ENCODE assay signal across 15 cellular contexts in genomic region chr14:56855891-56856461, GRCh38. TPM values are rescaled to one million over a fixed set of nuclear protein-coding genes. Genes with fewer than 3 reads are reported as not detected.
A peak's percentile ranks its signal among the peaks of the same experiment; 100 is the strongest.
DNase-seq lines count a peak whose midpoint lies in the region; ATAC-seq, FAIRE-seq and TF ChIP-seq lines count a peak whose summit lies in the region.
"Had no signal": no experiment of that assay in that cellular context is flagged by ENCODE, and none has a peak within 500 bp of the region (broad histone marks: within the 10 kb centered on the region; RNA-seq: fewer than 3 reads in every experiment).

No MANE protein-coding gene starts in this region.

- no peak for TF ChIP-seq EP300 in K562 (IDR thresholded peaks at IDR 0.05; ENCODE audit: low read length)

- DNase-seq in ELF-1 (ENCODE audit: low read depth, low spot score) = peak; percentile 93
- peak; percentile 37 for DNase-seq in NCI-H2081 treated with DMSO at 0.1 percent for 48 hours (lab: John Stamatoyannopoulos, UW)
- peak in 1 of 4 experiments; percentile 7 for DNase-seq in K562 (ENCODE audit: extremely low read depth in 1 of 4, low spot score in 3 of 4)
- no peak for DNase-seq in mesothelial cell of epicardium (ENCODE audit: low spot score in 2 of 2, unreplicated experiment in 2 of 2)
- DNase-seq in activated CD4-positive, alpha-beta T cell treated with anti-CD3 and anti-CD28 coated beads, Interleukin-2, amount 50 U/mL, for 48 hours = no peak
- no peak for DNase-seq in activated T-helper 1 cell treated with anti-CD3 and anti-CD28 coated beads, Interleukin-12 subunit alpha, Interleukin-12 subunit beta, Interleukin-2, Interleukin-4 antibody, amounts not matched to agents 30 ng/mL and 10 ng/mL and 1 ng/mL, durations not matched to agents 14 hours and 24 hours and 36 hours (ENCODE audit: low spot score)
- no peak for DNase-seq in MG63
- DNase-seq: activated CD8-positive, alpha-beta T cell treated with anti-CD3 and anti-CD28 coated beads for 36 hours; AML-193; kidney glomerular epithelial cell; NCI-H187 treated with DMSO at 0.1 percent for 48 hours had no signal

- H3K4me3 ChIP-seq in K562 = no peak overlapping the region
- H3K4me3 ChIP-seq in MG63 = no peak overlapping the region
- H3K4me3 ChIP-seq: upper lobe of left lung had no signal

- no peaks in the 10 kb centered on the region for H3K79me2 ChIP-seq in K562 (ENCODE audit: control insufficient read depth, insufficient read depth, low read length)
- H3K79me2 ChIP-seq: parathyroid adenoma had no signal

- TF ChIP-seq RAD21 in K562 (CRISPR knock-in tag; conservative IDR thresholded peaks at IDR 0.05 in 1 of 2, IDR thresholded peaks at IDR 0.05 in 1 of 2) = no peak

- H2AFZ ChIP-seq in K562 (ENCODE audit: low read depth, low read length) = no peak overlapping the region
- H2AFZ ChIP-seq: parathyroid adenoma had no signal

- H3K27me3 ChIP-seq in K562 (ENCODE audit: control insufficient read depth in 2 of 2, insufficient read depth in 2 of 2, low read length in 2 of 2) (peaks cover 0 to 5% of the 10 kb centered on the region in 2 experiments; a peak in 1 of 5 replicates), MG63 (no peaks in the 10 kb centered on the region)
- H3K27me3 ChIP-seq: upper lobe of left lung had no signal

- no peaks in the 10 kb centered on the region for H4K20me1 ChIP-seq in K562 (replicated peaks; ENCODE audit: control insufficient read depth, insufficient read depth, low read length)

- CTCF ChIA-PET in K562 (lab: Yijun Ruan, JAX; ENCODE audit: low intra/inter-chr PET ratio) = no interaction called here

- peaks cover 8% of the 10 kb centered on the region for H3K4me1 Mint-ChIP-seq in mesothelial cell of epicardium
- H3K4me1 Mint-ChIP-seq in activated T-helper 1 cell treated with anti-CD3 and anti-CD28 coated beads, Interleukin-12 subunit alpha, Interleukin-12 subunit beta, Interleukin-2, Interleukin-4 antibody, amounts not matched to agents 30 ng/mL and 10 ng/mL and 1 ng/mL, durations not matched to agents 14 hours and 24 hours and 36 hours (ENCODE audit: low read depth) = no peaks in the 10 kb centered on the region

- no peak for TF ChIP-seq POLR2A in K562 (conservative IDR thresholded peaks at IDR 0.05)

- H3K4me2 ChIP-seq in K562 (ENCODE audit: insufficient read depth, low read length) = no peak overlapping the region

- no peak for TF ChIP-seq CTCF in K562 (IDR thresholded peaks at IDR 0.05 in 2 of 3, conservative IDR thresholded peaks at IDR 0.05 in 1 of 3; ENCODE audit: insufficient read depth in 2 of 3, low read depth in 1 of 3, low read length in 3 of 3)
- TF ChIP-seq CTCF in mesothelial cell of epicardium (IDR thresholded peaks at IDR 0.05; ENCODE audit: unreplicated experiment) = no peak

- no peak for FAIRE-seq in K562 (lab: Jason Lieb, UNC)

- H3K36me3 ChIP-seq in K562 (ENCODE audit: control insufficient read depth, insufficient read depth, low read length) (no peaks in the 10 kb centered on the region), MG63 (no peaks in the 10 kb centered on the region)
- H3K36me3 ChIP-seq: upper lobe of left lung had no signal

- no peak overlapping the region for H3K27ac ChIP-seq in K562 (ENCODE audit: extremely low read depth, low read depth, low read length)
- H3K27ac ChIP-seq: parathyroid adenoma, upper lobe of left lung had no signal

- H3K36me3 Mint-ChIP-seq in mesothelial cell of epicardium = no peaks in the 10 kb centered on the region
- H3K36me3 Mint-ChIP-seq in activated T-helper 1 cell treated with anti-CD3 and anti-CD28 coated beads, Interleukin-12 subunit alpha, Interleukin-12 subunit beta, Interleukin-2, Interleukin-4 antibody, amounts not matched to agents 30 ng/mL and 10 ng/mL and 1 ng/mL, durations not matched to agents 14 hours and 24 hours and 36 hours (ENCODE audit: low read depth) = no peaks in the 10 kb centered on the region

- H3K9me1 ChIP-seq in K562 (ENCODE audit: control insufficient read depth, insufficient read depth, low read length) = no peaks in the 10 kb centered on the region

- no peaks in the 10 kb centered on the region for H3K9me3 Mint-ChIP-seq in mesothelial cell of epicardium
- H3K9me3 Mint-ChIP-seq in activated T-helper 1 cell treated with anti-CD3 and anti-CD28 coated beads, Interleukin-12 subunit alpha, Interleukin-12 subunit beta, Interleukin-2, Interleukin-4 antibody, amounts not matched to agents 30 ng/mL and 10 ng/mL and 1 ng/mL, durations not matched to agents 14 hours and 24 hours and 36 hours = no peaks in the 10 kb centered on the region
- H3K9me3 Mint-ChIP-seq: activated CD8-positive, alpha-beta T cell treated with anti-CD3 and anti-CD28 coated beads for 36 hours had no signal

- 0% methylated on average over 6 of the region's 9 CpGs for WGBS in K562 (ENCODE audit: insufficient coverage, low coverage, missing lambda C conversion rate)

- POLR2A ChIA-PET in K562 (lab: Yijun Ruan, JAX) = no interaction called here

- BruUV-seq in K562 (replicated peaks; lab: Mats Ljungman, UMichigan) = no TSS peak

- ATAC-seq in K562 (peak; percentile 31; the same call in 2 of the 3 replicates), HG02840 (IDR thresholded peaks at IDR 0.05; ENCODE audit: low FRiP score, unreplicated experiment) (no peak)
- ATAC-seq: activated CD8-positive, alpha-beta T cell treated with anti-CD3 and anti-CD28 coated beads for 36 hours had no signal

- in situ Hi-C loops in K562 (cut with MboI) = no loop called here

- no peaks in the 10 kb centered on the region for H3K4me1 ChIP-seq in K562 (replicated peaks in 1 of 2; ENCODE audit: control insufficient read depth in 2 of 2, insufficient read depth in 2 of 2, low read length in 2 of 2)
- H3K4me1 ChIP-seq: parathyroid adenoma, upper lobe of left lung had no signal

- intact Hi-C loops in K562 (cut with micrococcal nuclease) = no loop called here
- intact Hi-C loops in activated T-helper 1 cell treated with anti-CD3 and anti-CD28 coated beads, Interleukin-12 subunit alpha, Interleukin-12 subunit beta, Interleukin-2, Interleukin-4 antibody, amounts not matched to agents 30 ng/mL and 10 ng/mL and 1 ng/mL, durations not matched to agents 14 hours and 24 hours and 36 hours (cut with micrococcal nuclease) = no loop called here

- peak overlapping the region; percentile 16 for H3K4me3 Mint-ChIP-seq in mesothelial cell of epicardium
- H3K4me3 Mint-ChIP-seq in activated T-helper 1 cell treated with anti-CD3 and anti-CD28 coated beads, Interleukin-12 subunit alpha, Interleukin-12 subunit beta, Interleukin-2, Interleukin-4 antibody, amounts not matched to agents 30 ng/mL and 10 ng/mL and 1 ng/mL, durations not matched to agents 14 hours and 24 hours and 36 hours = no peak overlapping the region
- H3K4me3 Mint-ChIP-seq: activated CD8-positive, alpha-beta T cell treated with anti-CD3 and anti-CD28 coated beads for 36 hours had no signal

- peaks cover 54% of the 10 kb centered on the region for H3K27me3 Mint-ChIP-seq in mesothelial cell of epicardium (ENCODE audit: low read depth)
- H3K27me3 Mint-ChIP-seq in activated T-helper 1 cell treated with anti-CD3 and anti-CD28 coated beads, Interleukin-12 subunit alpha, Interleukin-12 subunit beta, Interleukin-2, Interleukin-4 antibody, amounts not matched to agents 30 ng/mL and 10 ng/mL and 1 ng/mL, durations not matched to agents 14 hours and 24 hours and 36 hours (ENCODE audit: insufficient read depth) = peaks cover 16% of the 10 kb centered on the region

- no peak overlapping the region for H3K9ac ChIP-seq in K562 (ENCODE audit: insufficient read depth in 1 of 2, low read depth in 2 of 2, low read length in 2 of 2)
- H3K9ac ChIP-seq: parathyroid adenoma had no signal

- H3K9me3 ChIP-seq in K562 (replicated peaks; ENCODE audit: control insufficient read depth, insufficient read depth, low read depth, low read length) = no peaks in the 10 kb centered on the region
- H3K9me3 ChIP-seq in MG63 = no peaks in the 10 kb centered on the region
- H3K9me3 ChIP-seq: upper lobe of left lung had no signal

- H3K27ac Mint-ChIP-seq in mesothelial cell of epicardium = no peak overlapping the region
- H3K27ac Mint-ChIP-seq in activated T-helper 1 cell treated with anti-CD3 and anti-CD28 coated beads, Interleukin-12 subunit alpha, Interleukin-12 subunit beta, Interleukin-2, Interleukin-4 antibody, amounts not matched to agents 30 ng/mL and 10 ng/mL and 1 ng/mL, durations not matched to agents 14 hours and 24 hours and 36 hours = no peak overlapping the region
- H3K27ac Mint-ChIP-seq: activated CD8-positive, alpha-beta T cell treated with anti-CD3 and anti-CD28 coated beads for 36 hours had no signal

RNA-seq across cellular contexts. Expression of gene OTX2, which starts 45.7 kb away (rescaled TPM):
- not detected in 2 replicates for total RNA-seq in K562 (2011; cell fraction: chromatin; rRNA removed; ENCODE audit: low replicate concordance)
- not detected in 2 replicates for total RNA-seq in K562 (2011; cell fraction: nucleolus; rRNA removed)
- not detected in 2 replicates for total RNA-seq in K562 (2011; cell fraction: nucleoplasm; rRNA removed)
- total RNA-seq in K562 (2014; rRNA removed) (not detected in 2 replicates), K562 (2014; rRNA removed; fragmentation: Illumina TruSeq; extraction: Trizol) (not detected in 2 replicates), K562 (2015; rRNA removed; fragmentation: Illumina TruSeq; extraction: Trizol) (not detected in 2 replicates), K562 (2021) (not detected in 2 replicates), mesothelial cell of epicardium (0.27 TPM in 1 of 3 replicates, not detected in the others)
- polyA plus RNA-seq in K562 (2011; rRNA removed) (not detected in 2 replicates), K562 (2014; fragmentation: Illumina TruSeq; extraction: Trizol) (not detected in 2 replicates), K562 (2014; fragmentation: Nextera tagmentation; extraction: Ambion mirVana) (not detected), K562 (2014; rRNA removed) (not detected in 2 replicates)
- polyA plus RNA-seq in K562 (2011; cell fraction: cytosol; rRNA removed) = not detected in 2 replicates
- not detected in 2 replicates for polyA plus RNA-seq in K562 (2011; cell fraction: nucleus; rRNA removed)
- not detected in 2 replicates for polyA plus RNA-seq in K562 (2012)
- not detected in 2 replicates for polyA minus RNA-seq in K562 (2011; rRNA and poly(A)+ RNA removed)
- polyA minus RNA-seq in K562 (2011; cell fraction: cytosol; rRNA and poly(A)+ RNA removed) = not detected in 2 replicates
- not detected in 2 replicates for polyA minus RNA-seq in K562 (2011; cell fraction: nucleus; rRNA and poly(A)+ RNA removed)
- total RNA-seq in activated T-helper 1 cell treated with anti-CD3 and anti-CD28 coated beads, Interleukin-12 subunit alpha, Interleukin-12 subunit beta, Interleukin-2, Interleukin-4 antibody, amounts not matched to agents 30 ng/mL and 10 ng/mL and 1 ng/mL, durations not matched to agents 14 hours and 24 hours and 36 hours = not detected in 2 replicates
- total RNA-seq in MG63 (2014; rRNA removed; shearing (Covaris generic); ENCODE audit: low replicate concordance) = not detected in 2 replicates
- total RNA-seq: activated CD8-positive, alpha-beta T cell treated with anti-CD3 and anti-CD28 coated beads for 36 hours; upper lobe of left lung had no signal
- polyA plus RNA-seq: adipose tissue had no signal

Comparison
In these comparisons a context has a peak if more than half of its experiments do, and no peak if none do; other contexts are left out.
1. DNase-seq: peak in ELF-1 (single experiment) and NCI-H2081 treated with DMSO at 0.1 percent for 48 hours (single experiment); none in mesothelial cell of epicardium (0 of 2), activated CD4-positive, alpha-beta T cell treated with anti-CD3 and anti-CD28 coated beads, Interleukin-2, amount 50 U/mL, for 48 hours (0 of 2), activated T-helper 1 cell treated with anti-CD3 and anti-CD28 coated beads, Interleukin-12 subunit alpha, Interleukin-12 subunit beta, Interleukin-2, Interleukin-4 antibody, amounts not matched to agents 30 ng/mL and 10 ng/mL and 1 ng/mL, durations not matched to agents 14 hours and 24 hours and 36 hours (single experiment) and MG63 (single experiment).